In the genomic region with DNA sequence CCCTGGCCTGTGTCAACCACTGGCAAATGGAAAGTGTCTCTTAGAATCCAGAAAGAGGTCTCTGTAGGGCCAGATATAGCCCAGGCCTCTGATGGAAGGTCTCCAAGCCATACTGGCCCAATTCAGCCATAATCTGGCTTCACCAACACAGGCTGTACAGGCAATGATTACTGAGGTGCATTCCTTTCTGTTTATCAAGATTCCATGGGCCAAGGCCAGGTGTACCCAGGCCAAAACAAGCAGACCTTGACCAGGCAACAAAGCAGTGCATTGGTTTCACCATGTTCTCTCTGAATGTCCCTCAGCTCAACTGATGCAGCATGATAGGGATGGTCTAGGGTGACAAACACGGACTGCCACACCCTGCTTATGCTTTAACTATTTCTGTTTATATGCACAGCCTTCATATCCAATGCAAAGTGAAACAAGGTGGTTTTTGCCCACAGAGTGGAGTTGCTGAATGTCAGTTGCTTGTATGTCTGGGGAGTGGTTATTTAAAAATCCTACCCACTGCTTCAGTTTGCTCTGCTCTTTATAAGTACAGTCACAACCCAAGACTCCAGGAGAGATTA, we compare ENCODE assay signal across 8 cellular contexts. TPM values are rescaled to one million over a fixed set of nuclear protein-coding genes. Genes with fewer than 3 reads are reported as not detected.
DNase-seq lines count a peak whose midpoint lies in the region; ATAC-seq and TF ChIP-seq lines count a peak whose summit lies in the region.

No MANE protein-coding gene starts in this region.

- ATAC-seq in GM18502 (IDR thresholded peaks at IDR 0.05; ENCODE audit: poor library complexity, unreplicated experiment) (peak; percentile 45), HG02588 (IDR thresholded peaks at IDR 0.05; ENCODE audit: unreplicated experiment) (peak; percentile 48), right lobe of liver (peak; percentile 66 to 78 (median 72)), GM18511 (IDR thresholded peaks at IDR 0.05; ENCODE audit: unreplicated experiment) (no peak)

- TF ChIP-seq POLR2A in right lobe of liver (IDR thresholded peaks at IDR 0.05): peak; percentile 60
- TF ChIP-seq POLR2A in vagina (IDR thresholded peaks at IDR 0.05): no peak

- DNase-seq in SK-N-MC (ENCODE audit: low read depth, low spot score) (no peak), right lobe of liver (peak; percentile 69 to 94 (median 83)), head of caudate nucleus (no peak), vagina (ENCODE audit: extremely low spot score in 2 of 2) (no peak)
- no peak for DNase-seq in activated T-cell treated with anti-CD3 and anti-CD28 coated beads, Interleukin-2, amount 50 U/mL, for 1 hour

- H3K27ac ChIP-seq in SK-N-MC (peak overlapping the region; percentile 37; the same call in 1 of the 2 replicates), right lobe of liver (peak overlapping the region; percentile 61 to 94 (median 92)), vagina (no peak overlapping the region)

- intact Hi-C loops in right lobe of liver (cut with DNase I) (loop anchor here (10.0 kb wide), 3 partner anchors 50 to 460 kb away; a partner anchor contains a TSS), head of caudate nucleus (cut with DNase I) (loop anchor here (5.0 to 10.0 kb wide), 2 partner anchors 457 to 580 kb away; a partner anchor contains a TSS), vagina (cut with DNase I) (loop anchor here (10.0 kb wide), 2 partner anchors 310 to 580 kb away; a partner anchor contains a TSS)

- peak overlapping the region; percentile 22 for H3K9ac ChIP-seq in SK-N-MC (ENCODE audit: insufficient read length)

- TF ChIP-seq CTCF in right lobe of liver (IDR thresholded peaks at IDR 0.05): no peak
- no peak for TF ChIP-seq CTCF in vagina (IDR thresholded peaks at IDR 0.05)

- 17% methylated on average over 1 of the region's 1 CpG for WGBS in right lobe of liver (ENCODE audit: insufficient coverage, low coverage, low lambda C conversion rate, missing lambda C conversion rate)

- H3K36me3 ChIP-seq in SK-N-MC (ENCODE audit: insufficient read depth, low read length) (no peaks in the 10 kb centered on the region), right lobe of liver (peaks cover 0 to 5% (median 0%) of the 10 kb centered on the region in 4 donors), vagina (no peaks in the 10 kb centered on the region)

- H3K4me1 ChIP-seq in right lobe of liver (peaks cover 0 to 55% (median 29%) of the 10 kb centered on the region in 4 donors), vagina (peaks cover 41% of the 10 kb centered on the region)

- H3K27me3 ChIP-seq in right lobe of liver: no peaks in the 10 kb centered on the region
- H3K27me3 ChIP-seq in vagina: no peaks in the 10 kb centered on the region

- H3K9me3 ChIP-seq in SK-N-MC (ENCODE audit: low read depth, low read length) (no peaks in the 10 kb centered on the region), right lobe of liver (no peaks in the 10 kb centered on the region), vagina (no peaks in the 10 kb centered on the region)

- H3K4me3 ChIP-seq in SK-N-MC (no peak overlapping the region), right lobe of liver (no peak overlapping the region), vagina (no peak overlapping the region)

RNA-seq across cellular contexts. Expression of a gene that starts 25.2 kb away (rescaled TPM):
- total RNA-seq in right lobe of liver: 100 to 1,000 TPM in 2 of 6 experiments, 10 to 100 TPM in 4; 34.0 to 153 (median 78.5) TPM
- total RNA-seq in vagina: 269 TPM

Comparison
In these comparisons a context has a peak if more than half of its experiments do, and no peak if none do; other contexts are left out.
1. DNase-seq: peak in right lobe of liver (3 of 3); none in SK-N-MC (single experiment), head of caudate nucleus (0 of 42), vagina (0 of 2) and activated T-cell treated with anti-CD3 and anti-CD28 coated beads, Interleukin-2, amount 50 U/mL, for 1 hour (single experiment).